In genomic region chr17:8939496-8940334, GRCh38 we compare ENCODE assay signal across 11 cellular contexts.
DNase-seq lines count a peak whose midpoint lies in the region; ATAC-seq lines count a peak whose summit lies in the region.
"Had no signal": no experiment of that assay in that cellular context is flagged by ENCODE, and none has a peak within 500 bp of the region (broad histone marks: within the 10 kb centered on the region; RNA-seq: fewer than 3 reads in every experiment).

No MANE protein-coding gene starts in this region.

- ATAC-seq in HG02870 (IDR thresholded peaks at IDR 0.05; ENCODE audit: unreplicated experiment) (peak; percentile 38), GM21423 (IDR thresholded peaks at IDR 0.05; ENCODE audit: unreplicated experiment) (no peak)

- in situ Hi-C loops in ACHN (cut with HindIII; ENCODE audit: low pct_ligation_motif_present, low pct_unique_long_range_greater_than_20kb, low sequenced_read_pairs): no loop called here

- DNase-seq in activated CD4-positive, alpha-beta T cell treated with anti-CD3 and anti-CD28 coated beads for 48 hours: peak; percentile 66
- no peak for DNase-seq in activated CD4-positive, alpha-beta T cell treated with anti-CD3 and anti-CD28 coated beads, Interleukin-2, amount 50 U/mL, for 4 hours
- peak; percentile 76 for DNase-seq in activated CD8-positive, alpha-beta memory T cell treated with anti-CD3 and anti-CD28 coated beads, Interleukin-2, amount 50 U/mL, for 48 hours
- peak; percentile 66 for DNase-seq in stimulated activated CD8-positive, alpha-beta memory T cell treated with anti-CD3 and anti-CD28 coated beads, Interleukin-4, amount 100 ng/mL, for 48 hours
- DNase-seq in ACHN (no peak), NCI-H345 (lab: John Stamatoyannopoulos, UW) (no peak)
- DNase-seq: foreskin melanocyte, NCI-H774, small intestine had no signal

Comparison
In these comparisons a context has a peak if more than half of its experiments do, and no peak if none do; other contexts are left out.
1. DNase-seq: peak in activated CD4-positive, alpha-beta T cell treated with anti-CD3 and anti-CD28 coated beads for 48 hours (single experiment), activated CD8-positive, alpha-beta memory T cell treated with anti-CD3 and anti-CD28 coated beads, Interleukin-2, amount 50 U/mL, for 48 hours (single experiment) and stimulated activated CD8-positive, alpha-beta memory T cell treated with anti-CD3 and anti-CD28 coated beads, Interleukin-4, amount 100 ng/mL, for 48 hours (single experiment); none in activated CD4-positive, alpha-beta T cell treated with anti-CD3 and anti-CD28 coated beads, Interleukin-2, amount 50 U/mL, for 4 hours (0 of 2), ACHN (single experiment) and NCI-H345 (single experiment).